In the genomic region with DNA sequence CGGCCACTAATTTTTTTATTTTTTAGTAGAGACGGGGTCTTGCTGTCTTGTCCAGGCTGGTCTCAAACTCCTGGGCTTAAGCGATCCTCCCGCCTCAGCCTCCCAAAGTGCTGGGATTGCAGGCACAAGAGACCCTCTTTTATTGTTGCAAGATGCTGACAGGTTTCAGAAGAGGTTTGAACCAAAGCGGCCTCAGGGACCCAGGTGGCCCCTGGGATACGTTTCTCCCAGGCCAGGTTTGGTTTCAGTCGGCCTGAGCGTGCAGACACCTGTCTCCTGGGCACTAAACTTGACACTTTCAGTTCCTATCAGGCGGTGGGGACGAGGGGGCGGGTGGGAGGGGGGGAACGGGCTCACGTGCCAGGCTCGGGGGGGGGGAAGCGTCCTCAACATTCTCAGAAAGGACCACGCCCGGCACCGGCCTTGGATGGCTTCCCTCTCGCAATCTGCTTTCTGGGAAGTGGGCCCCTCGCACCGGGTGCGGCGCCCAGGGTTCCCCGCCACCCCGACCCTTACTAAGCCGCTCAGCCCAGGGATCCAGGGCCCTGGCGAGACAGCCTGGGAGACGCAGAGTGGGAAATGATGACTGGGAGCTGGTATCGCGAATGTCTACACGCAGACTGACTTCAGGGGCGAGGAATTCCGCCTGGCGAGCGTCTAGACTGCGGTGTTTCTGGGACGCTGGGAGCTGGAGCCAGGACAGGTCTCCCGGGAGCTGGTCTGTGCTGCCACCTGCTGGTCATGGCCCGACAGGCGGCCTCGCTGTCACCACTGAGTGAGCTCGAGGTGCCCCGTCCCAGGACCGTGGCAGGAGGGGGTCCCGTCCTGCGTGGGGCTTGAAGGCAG, we compare ENCODE assay signal across 8 cellular contexts.
DNase-seq lines count a peak whose midpoint lies in the region; ATAC-seq and TF ChIP-seq lines count a peak whose summit lies in the region.

No MANE protein-coding gene starts in this region.

- no peak overlapping the region for H3K27ac ChIP-seq in OCI-LY1 (ENCODE audit: low read depth, low read length, poor library complexity, severe bottlenecking)

- H3K9me2 ChIP-seq in OCI-LY1 (ENCODE audit: low read depth, low read length): no peaks in the 10 kb centered on the region

- no peaks in the 10 kb centered on the region for H4K20me1 ChIP-seq in OCI-LY1 (ENCODE audit: insufficient read depth, low read length)

- DNase-seq in NCI-H510A treated with DMSO at 0.1 percent for 48 hours (lab: John Stamatoyannopoulos, UW) (peak; percentile 13), NCI-H510A (lab: John Stamatoyannopoulos, UW) (no peak), myocyte (ENCODE audit: low read depth) (peak; percentile 91)
- DNase-seq in activated T-cell treated with anti-CD3 and anti-CD28 coated beads, Interleukin-2, amount 50 U/mL, for 1 hour: peak; percentile 95
- peak; percentile 82 to 88 for DNase-seq in stimulated activated CD8-positive, alpha-beta memory T cell treated with anti-CD3 and anti-CD28 coated beads, Interleukin-7, amount 100 ng/mL, for 1 hour (ENCODE audit: low read depth in 2 of 2)

- ATAC-seq in HG03354 (IDR thresholded peaks at IDR 0.05; ENCODE audit: poor library complexity, severe bottlenecking, unreplicated experiment) (peak; percentile 50), esophagus mucosa (peak; percentile 89)

- no peaks in the 10 kb centered on the region for H3K79me2 ChIP-seq in OCI-LY1 (ENCODE audit: insufficient read depth, low read length)

- H3K27me3 ChIP-seq in OCI-LY1 (ENCODE audit: insufficient read depth, low read length): no peaks in the 10 kb centered on the region; the same call in 1 of the 2 replicates

- peak; percentile 98 for TF ChIP-seq CTCF in OCI-LY1 (IDR thresholded peaks at IDR 0.05; ENCODE audit: low read length)

- H3K4me3 ChIP-seq in OCI-LY1 (ENCODE audit: low read depth, low read length, poor library complexity, severe bottlenecking): peak overlapping the region; percentile 54

- H2AFZ ChIP-seq in OCI-LY1 (ENCODE audit: low read length): no peak overlapping the region

- H3K4me2 ChIP-seq in OCI-LY1 (ENCODE audit: low read length): peak overlapping the region; percentile 86

- 0 out of 2 replicates have a peak, but pooled peaks cover 3% of the 10 kb centered on the region for H3K9me3 ChIP-seq in OCI-LY1 (ENCODE audit: low read length)

- no peaks in the 10 kb centered on the region for H3F3A ChIP-seq in OCI-LY1 (ENCODE audit: insufficient read depth, low read length)

- H3K36me3 ChIP-seq in OCI-LY1 (ENCODE audit: insufficient read depth, low read length): no peaks in the 10 kb centered on the region

- H3K4me1 ChIP-seq in OCI-LY1 (ENCODE audit: insufficient read depth, low read length, severe bottlenecking): peaks cover 28% of the 10 kb centered on the region

- H3K9ac ChIP-seq in OCI-LY1 (ENCODE audit: low read length): peak overlapping the region; percentile 37; the same call in 1 of the 2 replicates
